Comparison of ENCODE assay signal across 8 cellular contexts in the genomic region with DNA sequence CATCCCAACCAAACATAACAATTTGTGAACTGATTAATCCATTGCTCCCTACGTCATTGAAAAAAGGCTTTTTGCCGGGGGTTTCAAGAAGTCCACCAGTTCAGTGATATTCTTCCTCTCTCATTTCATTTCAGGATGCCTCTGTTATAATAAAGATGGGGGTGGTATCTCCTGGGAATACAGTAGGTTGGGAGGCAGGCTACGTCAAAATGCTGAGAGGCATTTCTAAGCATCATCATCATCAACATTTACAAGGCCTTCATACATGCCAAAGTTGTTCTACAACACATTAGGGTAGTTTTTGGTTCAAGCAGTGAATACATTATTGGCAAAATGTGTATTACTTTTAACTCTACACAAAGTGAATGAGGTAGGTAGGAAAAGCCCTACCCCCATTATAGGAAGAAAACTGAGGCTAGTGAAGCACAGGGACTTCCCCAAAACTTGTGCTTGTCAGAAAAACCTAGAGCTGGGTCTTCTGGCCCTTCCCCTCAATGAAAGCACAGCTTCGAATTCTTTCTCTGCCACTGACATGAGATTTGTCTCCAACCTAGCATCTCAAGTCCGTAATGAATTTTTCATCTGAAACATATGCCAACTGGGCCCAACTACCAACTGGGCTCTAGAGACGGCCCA. TPM values are rescaled to one million over a fixed set of nuclear protein-coding genes. Genes with fewer than 3 reads are reported as not detected.
DNase-seq lines count a peak whose midpoint lies in the region; ATAC-seq and TF ChIP-seq lines count a peak whose summit lies in the region.

No MANE protein-coding gene starts in this region.

- peak overlapping the region; percentile 84 for H2AFZ ChIP-seq in DND-41 (ENCODE audit: low read depth, low read length)
- peak overlapping the region; percentile 98 for H2AFZ ChIP-seq in Loucy (ENCODE audit: low read length)
- H2AFZ ChIP-seq in osteoblast (ENCODE audit: low read length): peak overlapping the region; percentile 97

- ATAC-seq in DND-41 (ENCODE audit: insufficient read depth, low read depth) (0 out of 3 replicates have a peak, but pooled peaks have one; percentile 0), GM21717 (IDR thresholded peaks at IDR 0.05; ENCODE audit: unreplicated experiment) (peak; percentile 11), GM18861 (IDR thresholded peaks at IDR 0.05; ENCODE audit: unreplicated experiment) (no peak)

- peak overlapping the region; percentile 86 for H3K27ac ChIP-seq in DND-41 (ENCODE audit: low read length)
- H3K27ac ChIP-seq in ectodermal cell (ENCODE audit: insufficient read depth, low read depth, low read length, poor library complexity, severe bottlenecking): no peak overlapping the region
- H3K27ac ChIP-seq in osteoblast (ENCODE audit: low read depth, low read length): peak overlapping the region; percentile 98

- peaks cover 11% of the 10 kb centered on the region; the same call in 1 of the 2 replicates for H3K79me2 ChIP-seq in DND-41 (ENCODE audit: insufficient read depth, low read length)
- H3K79me2 ChIP-seq in Loucy (ENCODE audit: insufficient read depth, low read length): peaks cover 17% of the 10 kb centered on the region; the same call in 1 of the 2 replicates
- peaks cover 20% of the 10 kb centered on the region for H3K79me2 ChIP-seq in osteoblast (ENCODE audit: insufficient read depth, low read length)

- DNase-seq in DND-41: no peak
- DNase-seq in osteoblast (ENCODE audit: insufficient read length, low spot score, missing footprints): peak; percentile 90
- DNase-seq in NCI-H128 (lab: John Stamatoyannopoulos, UW; ENCODE audit: unreplicated experiment): no peak
- DNase-seq in NCI-H2029 (lab: John Stamatoyannopoulos, UW): no peak

- H3K36me3 ChIP-seq in DND-41 (ENCODE audit: insufficient read depth, low read length) (no peaks in the 10 kb centered on the region), Loucy (ENCODE audit: insufficient read depth, low read length) (no peaks in the 10 kb centered on the region), ectodermal cell (ENCODE audit: control insufficient read depth, insufficient read depth, low read length) (no peaks in the 10 kb centered on the region), osteoblast (ENCODE audit: insufficient read depth, low read length) (peaks cover 4% of the 10 kb centered on the region)

- H3K4me3 ChIP-seq in DND-41 (ENCODE audit: low read depth in 1 of 2, low read length in 2 of 2) (peak overlapping the region; percentile 54 to 72), Loucy (ENCODE audit: low read length, poor library complexity, severe bottlenecking) (peak overlapping the region; percentile 92), ectodermal cell (ENCODE audit: insufficient read depth, low read depth, low read length) (peak overlapping the region; percentile 82), osteoblast (ENCODE audit: insufficient read depth, low read length) (peak overlapping the region; percentile 96)

- H3K4me1 ChIP-seq in DND-41 (ENCODE audit: insufficient read depth, low read length): peaks cover 21% of the 10 kb centered on the region
- peaks cover 7% of the 10 kb centered on the region for H3K4me1 ChIP-seq in Loucy (ENCODE audit: insufficient read depth, low read length, poor library complexity, severe bottlenecking)
- peaks cover 9% of the 10 kb centered on the region for H3K4me1 ChIP-seq in ectodermal cell (ENCODE audit: control insufficient read depth, insufficient read depth, low read length)
- H3K4me1 ChIP-seq in osteoblast (ENCODE audit: insufficient read depth, low read length): peaks cover 10% of the 10 kb centered on the region

- 48 to 52% methylated on average over 5 of the region's 6 CpGs for WGBS in ectodermal cell, 2 experiments

- no peaks in the 10 kb centered on the region for H3K9me2 ChIP-seq in Loucy (replicated peaks; ENCODE audit: low read depth, low read length)

- no peaks in the 10 kb centered on the region for H3F3A ChIP-seq in Loucy (ENCODE audit: low read depth)

- TF ChIP-seq CTCF in DND-41 (IDR thresholded peaks at IDR 0.05; ENCODE audit: borderline replicate concordance, extremely low read depth, low read length, poor library complexity, severe bottlenecking) (no peak), Loucy (conservative IDR thresholded peaks at IDR 0.05; ENCODE audit: low read length) (no peak), osteoblast (IDR thresholded peaks at IDR 0.05; ENCODE audit: extremely low read depth, low read depth, low read length) (no peak)

- H3K4me2 ChIP-seq in DND-41 (ENCODE audit: insufficient read depth, low read length) (peak overlapping the region; percentile 81), Loucy (ENCODE audit: low read depth, low read length, poor library complexity, severe bottlenecking) (peak overlapping the region; percentile 99), osteoblast (ENCODE audit: insufficient read depth, low read length) (peak overlapping the region; percentile 89)

- H4K20me1 ChIP-seq in DND-41 (ENCODE audit: insufficient read depth, low read length) (no peaks in the 10 kb centered on the region), Loucy (ENCODE audit: insufficient read depth, low read length, poor library complexity, severe bottlenecking) (no peaks in the 10 kb centered on the region), osteoblast (ENCODE audit: insufficient read depth, low read length) (no peaks in the 10 kb centered on the region)

- H3K9ac ChIP-seq in DND-41 (ENCODE audit: low read depth, low read length) (peak overlapping the region; percentile 87), Loucy (ENCODE audit: low read depth, low read length, poor library complexity, severe bottlenecking) (peak overlapping the region; percentile 95)

- no peaks in the 10 kb centered on the region for H3K27me3 ChIP-seq in DND-41 (ENCODE audit: insufficient read depth, low read length, poor library complexity)
- no peaks in the 10 kb centered on the region for H3K27me3 ChIP-seq in Loucy (ENCODE audit: insufficient read depth, low read length, poor library complexity, severe bottlenecking)
- H3K27me3 ChIP-seq in ectodermal cell (ENCODE audit: control insufficient read depth, insufficient read depth, low read length, poor library complexity, severe bottlenecking): peaks cover 38% of the 10 kb centered on the region
- H3K27me3 ChIP-seq in osteoblast (ENCODE audit: insufficient read depth, low read length): no peaks in the 10 kb centered on the region

- no peaks in the 10 kb centered on the region for H3K9me3 ChIP-seq in DND-41 (ENCODE audit: insufficient read depth, low read length, severe bottlenecking)
- no peaks in the 10 kb centered on the region for H3K9me3 ChIP-seq in Loucy (ENCODE audit: insufficient read depth, low read depth, low read length)
- no peaks in the 10 kb centered on the region for H3K9me3 ChIP-seq in ectodermal cell (ENCODE audit: control insufficient read depth, low read length)
- no peaks in the 10 kb centered on the region for H3K9me3 ChIP-seq in osteoblast (ENCODE audit: low read depth, low read length)

RNA-seq across cellular contexts. Expression of gene OSR1, which starts 11.3 kb away (rescaled TPM):
- 0.96 TPM for polyA plus RNA-seq in ectodermal cell (2013, experiment 1 of 4)
- polyA plus RNA-seq in ectodermal cell (2013, experiment 2 of 4): 0.36 TPM
- 0.48 TPM for polyA plus RNA-seq in ectodermal cell (2013, experiment 3 of 4)
- polyA plus RNA-seq in ectodermal cell (2013, experiment 4 of 4): 0.53 TPM
- 15.2 and 20.9 TPM in 2 replicates for total RNA-seq in osteoblast
